ENCODE assay signal across 1 cellular context in the genomic region with DNA sequence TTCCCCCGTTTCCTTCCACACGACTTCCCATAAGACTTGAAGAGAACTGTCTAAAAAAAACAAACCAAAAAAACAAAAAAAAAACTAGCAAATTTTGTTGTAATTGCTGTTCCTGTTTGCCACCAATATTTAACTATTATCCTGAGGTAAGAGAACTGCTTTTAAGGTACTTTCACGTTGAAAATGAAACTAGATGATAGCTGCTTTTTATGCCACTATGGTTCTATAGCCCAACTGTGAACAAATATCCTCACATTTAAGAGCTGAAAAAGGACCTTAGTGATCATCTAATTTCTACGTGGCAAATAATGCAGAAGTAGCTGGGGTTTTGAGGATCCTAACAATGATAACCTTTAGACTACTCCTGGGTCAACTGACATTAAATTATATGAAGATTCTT.
TF ChIP-seq lines count a peak whose summit lies in the region.

No MANE protein-coding gene starts in this region.

TF ChIP-seq in GM12878, 131 proteins besides CTCF, POLR2A, EP300 and RAD21 (continued from another document):
- TF ChIP-seq, protein P1, sequence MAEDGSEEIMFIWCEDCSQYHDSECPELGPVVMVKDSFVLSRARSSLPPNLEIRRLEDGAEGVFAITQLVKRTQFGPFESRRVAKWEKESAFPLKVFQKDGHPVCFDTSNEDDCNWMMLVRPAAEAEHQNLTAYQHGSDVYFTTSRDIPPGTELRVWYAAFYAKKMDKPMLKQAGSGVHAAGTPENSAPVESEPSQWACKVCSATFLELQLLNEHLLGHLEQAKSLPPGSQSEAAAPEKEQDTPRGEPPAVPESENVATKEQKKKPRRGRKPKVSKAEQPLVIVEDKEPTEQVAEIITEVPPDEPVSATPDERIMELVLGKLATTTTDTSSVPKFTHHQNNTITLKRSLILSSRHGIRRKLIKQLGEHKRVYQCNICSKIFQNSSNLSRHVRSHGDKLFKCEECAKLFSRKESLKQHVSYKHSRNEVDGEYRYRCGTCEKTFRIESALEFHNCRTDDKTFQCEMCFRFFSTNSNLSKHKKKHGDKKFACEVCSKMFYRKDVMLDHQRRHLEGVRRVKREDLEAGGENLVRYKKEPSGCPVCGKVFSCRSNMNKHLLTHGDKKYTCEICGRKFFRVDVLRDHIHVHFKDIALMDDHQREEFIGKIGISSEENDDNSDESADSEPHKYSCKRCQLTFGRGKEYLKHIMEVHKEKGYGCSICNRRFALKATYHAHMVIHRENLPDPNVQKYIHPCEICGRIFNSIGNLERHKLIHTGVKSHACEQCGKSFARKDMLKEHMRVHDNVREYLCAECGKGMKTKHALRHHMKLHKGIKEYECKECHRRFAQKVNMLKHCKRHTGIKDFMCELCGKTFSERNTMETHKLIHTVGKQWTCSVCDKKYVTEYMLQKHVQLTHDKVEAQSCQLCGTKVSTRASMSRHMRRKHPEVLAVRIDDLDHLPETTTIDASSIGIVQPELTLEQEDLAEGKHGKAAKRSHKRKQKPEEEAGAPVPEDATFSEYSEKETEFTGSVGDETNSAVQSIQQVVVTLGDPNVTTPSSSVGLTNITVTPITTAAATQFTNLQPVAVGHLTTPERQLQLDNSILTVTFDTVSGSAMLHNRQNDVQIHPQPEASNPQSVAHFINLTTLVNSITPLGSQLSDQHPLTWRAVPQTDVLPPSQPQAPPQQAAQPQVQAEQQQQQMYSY (CRISPR knock-in tag; IDR thresholded peaks at IDR 0.05) = no peak
- TF ChIP-seq FOXM1 (IDR thresholded peaks at IDR 0.05; ENCODE audit: low read depth, low read length) = no peak
- TF ChIP-seq, protein P2, sequence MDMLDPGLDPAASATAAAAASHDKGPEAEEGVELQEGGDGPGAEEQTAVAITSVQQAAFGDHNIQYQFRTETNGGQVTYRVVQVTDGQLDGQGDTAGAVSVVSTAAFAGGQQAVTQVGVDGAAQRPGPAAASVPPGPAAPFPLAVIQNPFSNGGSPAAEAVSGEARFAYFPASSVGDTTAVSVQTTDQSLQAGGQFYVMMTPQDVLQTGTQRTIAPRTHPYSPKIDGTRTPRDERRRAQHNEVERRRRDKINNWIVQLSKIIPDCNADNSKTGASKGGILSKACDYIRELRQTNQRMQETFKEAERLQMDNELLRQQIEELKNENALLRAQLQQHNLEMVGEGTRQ (IDR thresholded peaks at IDR 0.05; ENCODE audit: borderline replicate concordance, low read depth, low read length) = no peak
- TF ChIP-seq RAD51 (IDR thresholded peaks at IDR 0.05) = no peak
- no peak for TF ChIP-seq NR2F1 (conservative IDR thresholded peaks at IDR 0.05)
- no peak for TF ChIP-seq BRCA1 (IDR thresholded peaks at IDR 0.05; ENCODE audit: low read depth, low read length)
